Comparison of ENCODE assay signal across 8 cellular contexts in the genomic region with DNA sequence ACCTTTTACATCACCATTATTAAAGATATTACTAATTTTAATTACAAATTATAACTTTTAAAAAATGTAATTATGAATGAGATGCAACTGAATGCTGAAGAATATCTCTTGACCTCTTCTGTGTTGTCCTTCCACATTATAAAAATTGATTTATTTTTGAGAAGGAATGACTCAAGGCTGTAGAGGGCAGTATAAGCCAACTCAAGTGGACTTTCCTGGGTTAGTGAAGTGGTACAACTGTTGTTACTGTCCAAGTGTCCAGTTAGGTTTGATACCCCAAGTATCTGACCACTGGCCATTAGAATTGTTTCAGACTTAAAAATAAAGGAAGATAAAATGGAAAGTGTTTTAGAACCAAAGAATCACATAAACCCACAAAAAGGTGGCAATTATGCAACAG. TPM values are rescaled to one million over a fixed set of nuclear protein-coding genes. Genes with fewer than 3 reads are reported as not detected.
A peak's percentile ranks its signal among the peaks of the same experiment; 100 is the strongest.
DNase-seq lines count a peak whose midpoint lies in the region; ATAC-seq and TF ChIP-seq lines count a peak whose summit lies in the region.

No MANE protein-coding gene starts in this region.

- peaks cover 8% of the 10 kb centered on the region for H3K4me1 ChIP-seq in smooth muscle cell (ENCODE audit: low read depth)

- no peaks in the 10 kb centered on the region for H3K9me3 ChIP-seq in AG04450 (ENCODE audit: control insufficient read depth, insufficient read depth, low read length)
- no peaks in the 10 kb centered on the region for H3K9me3 ChIP-seq in smooth muscle cell (replicated peaks; ENCODE audit: low read depth)

- in situ Hi-C loops in GM13976 (cut with MboI; ENCODE audit: low sequenced_read_pairs, unreplicated experiment): no loop called here

- peak; percentile 18 for DNase-seq in AG04450 (ENCODE audit: low read depth, low spot score)
- DNase-seq in GM13976 (ENCODE audit: low spot score): peak; percentile 40
- peak; percentile 24 for DNase-seq in SK-N-DZ (ENCODE audit: low spot score)
- peak; percentile 48 for DNase-seq in glomerular visceral epithelial cell (ENCODE audit: extremely low spot score)
- no peak for DNase-seq in smooth muscle cell (lab: John Stamatoyannopoulos, UW; ENCODE audit: unreplicated experiment)

- H3K79me2 ChIP-seq in smooth muscle cell (ENCODE audit: low read depth): peaks cover 8% of the 10 kb centered on the region

- H3K27ac ChIP-seq in AG04450 (ENCODE audit: low read depth, low read length): no peak overlapping the region
- H3K27ac ChIP-seq in smooth muscle cell (ENCODE audit: low read depth): no peak overlapping the region

- H2AFZ ChIP-seq in smooth muscle cell (ENCODE audit: low read depth): no peak overlapping the region

- no peaks in the 10 kb centered on the region for H3K36me3 ChIP-seq in smooth muscle cell (ENCODE audit: low read depth)

- peak; percentile 67 for TF ChIP-seq CTCF in AG04450 (IDR thresholded peaks at IDR 0.05; ENCODE audit: low read depth, low read length)
- TF ChIP-seq CTCF in GM13976 (IDR thresholded peaks at IDR 0.05; ENCODE audit: borderline replicate concordance, control extremely low read depth, extremely low read depth, insufficient read depth, missing control alignments): peak; percentile 35
- peak; percentile 50 for TF ChIP-seq CTCF in smooth muscle cell (IDR thresholded peaks at IDR 0.05; ENCODE audit: borderline replicate concordance, insufficient read depth, poor library complexity, severe bottlenecking)

- no peak overlapping the region for H3K4me3 ChIP-seq in AG04450 (ENCODE audit: low read depth, low read length)
- no peak overlapping the region for H3K4me3 ChIP-seq in smooth muscle cell

- H3K4me2 ChIP-seq in smooth muscle cell: no peak overlapping the region

- H4K20me1 ChIP-seq in smooth muscle cell (ENCODE audit: low read depth): peaks cover 92% of the 10 kb centered on the region

- CTCF ChIA-PET in AG04450 (lab: Charles Lee): interaction anchor here (0.6 to 3.5 kb wide), 30 partner anchors 9 to 913 kb away, joined by 3 to 26 read pairs (median 5); no protein-coding TSS in a partner anchor

- ATAC-seq in HG03432 (IDR thresholded peaks at IDR 0.05; ENCODE audit: unreplicated experiment): peak; percentile 80
- ATAC-seq in GM19328 (IDR thresholded peaks at IDR 0.05; ENCODE audit: unreplicated experiment): no peak
- no peak for ATAC-seq in activated CD4-positive, CD25-positive, alpha-beta regulatory T cell treated with anti-CD3 and anti-CD28 coated beads, Interleukin-2, amount 50 U/mL, for 24 hours

- POLR2A ChIA-PET in AG04450 (lab: Yijun Ruan, JAX): no interaction called here

- no peak overlapping the region for H3K9ac ChIP-seq in smooth muscle cell (ENCODE audit: low read depth)

- H3F3A ChIP-seq in smooth muscle cell (ENCODE audit: low read depth): no peaks in the 10 kb centered on the region

- H3K27me3 ChIP-seq in AG04450 (ENCODE audit: control insufficient read depth, insufficient read depth, low read length): no peaks in the 10 kb centered on the region
- H3K27me3 ChIP-seq in smooth muscle cell (ENCODE audit: low read depth): no peaks in the 10 kb centered on the region

RNA-seq across cellular contexts. Expression of a gene that starts 51.9 kb away (rescaled TPM):
- polyA plus RNA-seq in AG04450 (2011; rRNA removed): 38.2 and 46.1 TPM in 2 replicates
- polyA minus RNA-seq in AG04450 (2011; rRNA and poly(A)+ RNA removed): 69.0 and 82.0 TPM in 2 replicates
- 7.6 and 11.2 TPM in 2 replicates for polyA plus RNA-seq in SK-N-DZ (2014; cell fraction: cytosol; rRNA removed)
- polyA plus RNA-seq in SK-N-DZ (2014; cell fraction: nucleus; rRNA removed): 6.0 and 9.0 TPM in 2 replicates
- total RNA-seq in smooth muscle cell: 66.4 and 93.0 TPM in 2 replicates
- 58.9 and 73.9 TPM in 2 replicates for polyA plus RNA-seq in smooth muscle cell
